8 cellular contexts compared by ENCODE assay signal in the genomic region with DNA sequence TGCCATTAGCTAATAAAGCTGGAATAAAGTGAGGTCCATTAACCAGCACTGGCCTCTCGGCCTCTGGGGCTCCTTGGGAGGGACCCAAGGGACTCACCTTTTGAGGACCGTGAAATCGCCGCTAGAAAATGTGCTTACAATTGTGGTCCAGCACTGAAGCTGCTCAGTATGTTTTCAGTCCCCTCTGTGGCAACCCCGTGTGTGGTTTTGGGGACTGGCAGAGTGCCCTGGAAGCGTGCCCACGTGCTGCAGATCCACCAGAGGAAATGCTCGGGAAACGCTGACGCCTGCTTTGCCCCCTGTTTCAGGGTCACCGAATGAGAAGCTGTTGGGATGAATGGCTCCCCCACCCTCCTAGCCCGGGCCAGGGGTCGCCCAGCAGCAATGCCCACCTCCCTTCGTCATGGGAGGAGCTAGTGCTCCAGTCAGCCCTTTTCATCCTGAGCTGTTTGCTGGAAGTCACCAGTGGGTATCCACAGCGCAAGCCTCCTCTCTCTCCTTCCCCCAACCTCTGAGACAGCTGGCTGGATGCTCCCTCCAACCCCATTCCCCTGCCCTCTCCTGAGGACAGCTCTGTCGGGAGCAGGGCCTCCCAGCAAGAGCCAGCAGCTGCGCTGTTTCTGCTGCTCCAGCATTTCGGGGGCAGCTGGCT. TPM values are rescaled to one million over a fixed set of nuclear protein-coding genes. Genes with fewer than 3 reads are reported as not detected.
DNase-seq lines count a peak whose midpoint lies in the region; ATAC-seq and TF ChIP-seq lines count a peak whose summit lies in the region.

No MANE protein-coding gene starts in this region.

- H3K9me3 Mint-ChIP-seq in activated T-helper 2 cell treated with anti-CD3 and anti-CD28 coated beads, Interferon-gamma antibody, Interleukin-2, Interleukin-4, amounts not matched to agents 10 μg/mL and 5 μg/mL and 100 μg/mL, durations not matched to agents 14 hours and 24 hours and 36 hours, result no peaks in the 10 kb centered on the region

- DNase-seq in AG10803 (ENCODE audit: low read depth), result peak; percentile 83
- peak; percentile 58 for DNase-seq in HT1080 (ENCODE audit: low read depth)
- DNase-seq in activated T-helper 2 cell treated with anti-CD3 and anti-CD28 coated beads, Interferon-gamma antibody, Interleukin-2, Interleukin-4, amounts not matched to agents 10 μg/mL and 5 μg/mL and 100 μg/mL, durations not matched to agents 14 hours and 24 hours and 36 hours (ENCODE audit: low spot score), result no peak
- peak; percentile 93 for DNase-seq in Right ventricle myocardium superior
- no peak for DNase-seq in retinal pigment epithelial cell (ENCODE audit: low read depth)
- DNase-seq in stimulated activated CD4-positive, alpha-beta T cell treated with anti-CD3 and anti-CD28 coated beads, Interleukin-2, amount 100 ng/mL, for 48 hours, result no peak
- no peak for DNase-seq in MM.1S

- H3K4me3 ChIP-seq in AG10803 (ENCODE audit: low read length) (peak overlapping the region; percentile 28), retinal pigment epithelial cell (ENCODE audit: low read length) (peak overlapping the region; percentile 13), MM.1S (ENCODE audit: low read length) (no peak overlapping the region)

- no peaks in the 10 kb centered on the region for H3K27me3 Mint-ChIP-seq in activated T-helper 2 cell treated with anti-CD3 and anti-CD28 coated beads, Interferon-gamma antibody, Interleukin-2, Interleukin-4, amounts not matched to agents 10 μg/mL and 5 μg/mL and 100 μg/mL, durations not matched to agents 14 hours and 24 hours and 36 hours (ENCODE audit: low read depth)

- H3K4me1 ChIP-seq in MM.1S (ENCODE audit: low read length), result no peaks in the 10 kb centered on the region

- no peak overlapping the region for H3K9ac ChIP-seq in MM.1S (ENCODE audit: low read length)

- ATAC-seq in Right ventricle myocardium superior (ENCODE audit: poor library complexity), result peak; percentile 75
- ATAC-seq in HG02981 (IDR thresholded peaks at IDR 0.05; ENCODE audit: unreplicated experiment), result no peak

- H3K27ac Mint-ChIP-seq in activated T-helper 2 cell treated with anti-CD3 and anti-CD28 coated beads, Interferon-gamma antibody, Interleukin-2, Interleukin-4, amounts not matched to agents 10 μg/mL and 5 μg/mL and 100 μg/mL, durations not matched to agents 14 hours and 24 hours and 36 hours, result no peak overlapping the region

- no peaks in the 10 kb centered on the region for H3K9me2 ChIP-seq in MM.1S (replicated peaks; ENCODE audit: insufficient read depth, low read length)

- intact Hi-C loops in activated T-helper 2 cell treated with anti-CD3 and anti-CD28 coated beads, Interferon-gamma antibody, Interleukin-2, Interleukin-4, amounts not matched to agents 10 μg/mL and 5 μg/mL and 100 μg/mL, durations not matched to agents 14 hours and 24 hours and 36 hours (cut with micrococcal nuclease), result no loop called here
- intact Hi-C loops in Right ventricle myocardium superior (cut with DNase I), result no loop called here

- H3K27ac ChIP-seq in MM.1S (ENCODE audit: low read length), result no peak overlapping the region

- H3K36me3 Mint-ChIP-seq in activated T-helper 2 cell treated with anti-CD3 and anti-CD28 coated beads, Interferon-gamma antibody, Interleukin-2, Interleukin-4, amounts not matched to agents 10 μg/mL and 5 μg/mL and 100 μg/mL, durations not matched to agents 14 hours and 24 hours and 36 hours (ENCODE audit: low read depth), result no peaks in the 10 kb centered on the region

- TF ChIP-seq CTCF in AG10803 (conservative IDR thresholded peaks at IDR 0.05; ENCODE audit: low read length) (no peak), retinal pigment epithelial cell (conservative IDR thresholded peaks at IDR 0.05; ENCODE audit: low read depth, low read length) (no peak), MM.1S (IDR thresholded peaks at IDR 0.05; ENCODE audit: low read length) (no peak)

- no peak overlapping the region for H2AFZ ChIP-seq in MM.1S (ENCODE audit: low read length)

- H4K20me1 ChIP-seq in MM.1S (ENCODE audit: insufficient read depth, low read length), result no peaks in the 10 kb centered on the region

- no peaks in the 10 kb centered on the region for H3K79me2 ChIP-seq in MM.1S (ENCODE audit: low read length)

- H3K9me3 ChIP-seq in MM.1S (replicated peaks; ENCODE audit: insufficient read depth, low read length), result no peaks in the 10 kb centered on the region

- no peak overlapping the region for H3K4me2 ChIP-seq in MM.1S (ENCODE audit: low read depth, low read length)

- peaks cover 11% of the 10 kb centered on the region; the same call in 1 of the 2 replicates for H3K27me3 ChIP-seq in MM.1S (replicated peaks; ENCODE audit: insufficient read depth, low read length)

- H3K4me3 Mint-ChIP-seq in activated T-helper 2 cell treated with anti-CD3 and anti-CD28 coated beads, Interferon-gamma antibody, Interleukin-2, Interleukin-4, amounts not matched to agents 10 μg/mL and 5 μg/mL and 100 μg/mL, durations not matched to agents 14 hours and 24 hours and 36 hours (ENCODE audit: low read depth), result peak overlapping the region; percentile 8

- H3K36me3 ChIP-seq in MM.1S (replicated peaks; ENCODE audit: insufficient read depth, low read length), result no peaks in the 10 kb centered on the region

- no peaks in the 10 kb centered on the region for H3F3A ChIP-seq in MM.1S (ENCODE audit: insufficient read depth, low read length)

- peaks cover 9% of the 10 kb centered on the region for H3K4me1 Mint-ChIP-seq in activated T-helper 2 cell treated with anti-CD3 and anti-CD28 coated beads, Interferon-gamma antibody, Interleukin-2, Interleukin-4, amounts not matched to agents 10 μg/mL and 5 μg/mL and 100 μg/mL, durations not matched to agents 14 hours and 24 hours and 36 hours (ENCODE audit: low read depth)

RNA-seq across cellular contexts. Expression of gene PPP1R13B, which starts 33.1 kb away (rescaled TPM):
- 6.6 and 12.2 TPM in 2 replicates for total RNA-seq in HT1080 (2014; rRNA removed; shearing (Covaris generic))
- 7.1 and 7.7 TPM in 2 replicates for polyA plus RNA-seq in HT1080 (2015; cell fraction: cytosol; rRNA removed)
- polyA plus RNA-seq in HT1080 (2015; cell fraction: nucleus; rRNA removed), result 25.4 and 25.5 TPM in 2 replicates
- 7.8 and 13.5 TPM in 2 replicates for total RNA-seq in activated T-helper 2 cell treated with anti-CD3 and anti-CD28 coated beads, Interferon-gamma antibody, Interleukin-2, Interleukin-4, amounts not matched to agents 10 μg/mL and 5 μg/mL and 100 μg/mL, durations not matched to agents 14 hours and 24 hours and 36 hours
- total RNA-seq in Right ventricle myocardium superior, result 107 TPM

RNA-seq across cellular contexts. Expression of gene TDRD9, which starts 47.8 kb away (rescaled TPM):
- not detected in 2 replicates for total RNA-seq in HT1080 (2014; rRNA removed; shearing (Covaris generic))
- polyA plus RNA-seq in HT1080 (2015; cell fraction: cytosol; rRNA removed), result not detected in 2 replicates
- polyA plus RNA-seq in HT1080 (2015; cell fraction: nucleus; rRNA removed), result not detected in 2 replicates
- total RNA-seq in activated T-helper 2 cell treated with anti-CD3 and anti-CD28 coated beads, Interferon-gamma antibody, Interleukin-2, Interleukin-4, amounts not matched to agents 10 μg/mL and 5 μg/mL and 100 μg/mL, durations not matched to agents 14 hours and 24 hours and 36 hours, result 0.23 TPM in 1 of 2 replicates, not detected in the other
- 2.7 TPM for total RNA-seq in Right ventricle myocardium superior

Comparison
In these comparisons a context has a peak if more than half of its experiments do, and no peak if none do; other contexts are left out.
1. DNase-seq: peak in AG10803 (single experiment), HT1080 (single experiment) and Right ventricle myocardium superior (single experiment); none in activated T-helper 2 cell treated with anti-CD3 and anti-CD28 coated beads, Interferon-gamma antibody, Interleukin-2, Interleukin-4, amounts not matched to agents 10 μg/mL and 5 μg/mL and 100 μg/mL, durations not matched to agents 14 hours and 24 hours and 36 hours (single experiment), retinal pigment epithelial cell (single experiment), stimulated activated CD4-positive, alpha-beta T cell treated with anti-CD3 and anti-CD28 coated beads, Interleukin-2, amount 100 ng/mL, for 48 hours (0 of 2) and MM.1S (single experiment).